Comparison of ENCODE assay signal across 1 cellular context in the genomic region with DNA sequence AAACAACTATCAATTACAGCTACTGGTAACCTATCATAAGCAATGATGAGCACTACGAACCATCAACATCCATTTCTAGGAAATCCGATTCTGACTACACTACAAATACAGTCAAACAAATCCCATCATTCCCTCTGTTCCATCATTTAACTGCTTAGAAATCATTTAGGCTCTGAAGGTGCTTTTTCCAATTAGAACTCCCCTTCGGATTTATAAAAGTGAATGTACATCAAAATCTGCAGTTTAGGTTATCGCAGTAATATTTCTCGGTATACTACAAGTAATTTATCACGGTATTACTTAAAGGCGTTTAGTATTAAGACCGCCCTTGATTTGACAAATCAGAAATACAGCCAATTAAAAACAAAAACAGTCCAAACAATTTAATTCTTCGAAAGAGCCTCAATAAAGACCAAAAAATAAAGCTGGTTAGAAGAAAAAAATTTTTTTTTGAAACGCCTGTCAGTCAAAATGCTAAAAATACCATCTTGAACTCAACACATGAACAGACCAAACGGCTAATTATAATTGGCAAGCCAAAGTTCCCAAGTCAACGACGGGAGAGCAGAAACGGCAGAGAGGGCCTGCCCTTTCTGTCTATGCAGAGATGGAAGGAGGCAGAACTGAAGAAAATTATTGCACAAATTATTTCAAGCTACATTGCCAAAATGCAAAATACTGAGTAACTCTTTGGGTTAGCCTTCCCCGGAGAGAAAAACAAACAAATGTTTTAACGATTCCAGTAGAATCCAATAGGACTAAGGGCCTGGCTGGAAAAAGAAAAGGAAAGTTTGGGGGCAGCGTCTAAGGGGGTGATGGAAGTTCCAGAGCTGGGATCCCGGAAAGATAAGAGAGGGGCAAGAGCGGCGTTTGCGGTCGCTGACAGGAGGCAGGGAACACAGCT.
A peak's percentile ranks its signal among the peaks of the same experiment; 100 is the strongest.
TF ChIP-seq lines count a peak whose summit lies in the region.

No MANE protein-coding gene starts in this region.

TF ChIP-seq in K562, 482 proteins besides CTCF, POLR2A, EP300 and RAD21 (continued from another document and continues in another):
- TF ChIP-seq, protein P1, sequence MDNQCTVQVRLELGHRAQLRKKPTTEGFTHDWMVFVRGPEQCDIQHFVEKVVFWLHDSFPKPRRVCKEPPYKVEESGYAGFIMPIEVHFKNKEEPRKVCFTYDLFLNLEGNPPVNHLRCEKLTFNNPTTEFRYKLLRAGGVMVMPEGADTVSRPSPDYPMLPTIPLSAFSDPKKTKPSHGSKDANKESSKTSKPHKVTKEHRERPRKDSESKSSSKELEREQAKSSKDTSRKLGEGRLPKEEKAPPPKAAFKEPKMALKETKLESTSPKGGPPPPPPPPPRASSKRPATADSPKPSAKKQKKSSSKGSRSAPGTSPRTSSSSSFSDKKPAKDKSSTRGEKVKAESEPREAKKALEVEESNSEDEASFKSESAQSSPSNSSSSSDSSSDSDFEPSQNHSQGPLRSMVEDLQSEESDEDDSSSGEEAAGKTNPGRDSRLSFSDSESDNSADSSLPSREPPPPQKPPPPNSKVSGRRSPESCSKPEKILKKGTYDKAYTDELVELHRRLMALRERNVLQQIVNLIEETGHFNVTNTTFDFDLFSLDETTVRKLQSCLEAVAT (IDR thresholded peaks at IDR 0.05) = peak; percentile 43 to 64; a peak in 1 of 4 replicates
- no peak for TF ChIP-seq TCF3 (CRISPR knock-in tag; IDR thresholded peaks at IDR 0.05)
- TF ChIP-seq, protein P2, sequence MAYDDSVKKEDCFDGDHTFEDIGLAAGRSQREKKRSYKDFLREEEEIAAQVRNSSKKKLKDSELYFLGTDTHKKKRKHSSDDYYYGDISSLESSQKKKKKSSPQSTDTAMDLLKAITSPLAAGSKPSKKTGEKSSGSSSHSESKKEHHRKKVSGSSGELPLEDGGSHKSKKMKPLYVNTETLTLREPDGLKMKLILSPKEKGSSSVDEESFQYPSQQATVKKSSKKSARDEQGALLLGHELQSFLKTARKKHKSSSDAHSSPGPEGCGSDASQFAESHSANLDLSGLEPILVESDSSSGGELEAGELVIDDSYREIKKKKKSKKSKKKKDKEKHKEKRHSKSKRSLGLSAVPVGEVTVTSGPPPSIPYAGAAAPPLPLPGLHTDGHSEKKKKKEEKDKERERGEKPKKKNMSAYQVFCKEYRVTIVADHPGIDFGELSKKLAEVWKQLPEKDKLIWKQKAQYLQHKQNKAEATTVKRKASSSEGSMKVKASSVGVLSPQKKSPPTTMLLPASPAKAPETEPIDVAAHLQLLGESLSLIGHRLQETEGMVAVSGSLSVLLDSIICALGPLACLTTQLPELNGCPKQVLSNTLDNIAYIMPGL (CRISPR knock-in tag; IDR thresholded peaks at IDR 0.05) = no peak
- TF ChIP-seq, protein P3, sequence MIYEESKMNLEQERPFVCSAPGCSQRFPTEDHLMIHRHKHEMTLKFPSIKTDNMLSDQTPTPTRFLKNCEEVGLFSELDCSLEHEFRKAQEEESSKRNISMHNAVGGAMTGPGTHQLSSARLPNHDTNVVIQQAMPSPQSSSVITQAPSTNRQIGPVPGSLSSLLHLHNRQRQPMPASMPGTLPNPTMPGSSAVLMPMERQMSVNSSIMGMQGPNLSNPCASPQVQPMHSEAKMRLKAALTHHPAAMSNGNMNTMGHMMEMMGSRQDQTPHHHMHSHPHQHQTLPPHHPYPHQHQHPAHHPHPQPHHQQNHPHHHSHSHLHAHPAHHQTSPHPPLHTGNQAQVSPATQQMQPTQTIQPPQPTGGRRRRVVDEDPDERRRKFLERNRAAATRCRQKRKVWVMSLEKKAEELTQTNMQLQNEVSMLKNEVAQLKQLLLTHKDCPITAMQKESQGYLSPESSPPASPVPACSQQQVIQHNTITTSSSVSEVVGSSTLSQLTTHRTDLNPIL (CRISPR knock-in tag; IDR thresholded peaks at IDR 0.05) = no peak
- TF ChIP-seq, protein P4, sequence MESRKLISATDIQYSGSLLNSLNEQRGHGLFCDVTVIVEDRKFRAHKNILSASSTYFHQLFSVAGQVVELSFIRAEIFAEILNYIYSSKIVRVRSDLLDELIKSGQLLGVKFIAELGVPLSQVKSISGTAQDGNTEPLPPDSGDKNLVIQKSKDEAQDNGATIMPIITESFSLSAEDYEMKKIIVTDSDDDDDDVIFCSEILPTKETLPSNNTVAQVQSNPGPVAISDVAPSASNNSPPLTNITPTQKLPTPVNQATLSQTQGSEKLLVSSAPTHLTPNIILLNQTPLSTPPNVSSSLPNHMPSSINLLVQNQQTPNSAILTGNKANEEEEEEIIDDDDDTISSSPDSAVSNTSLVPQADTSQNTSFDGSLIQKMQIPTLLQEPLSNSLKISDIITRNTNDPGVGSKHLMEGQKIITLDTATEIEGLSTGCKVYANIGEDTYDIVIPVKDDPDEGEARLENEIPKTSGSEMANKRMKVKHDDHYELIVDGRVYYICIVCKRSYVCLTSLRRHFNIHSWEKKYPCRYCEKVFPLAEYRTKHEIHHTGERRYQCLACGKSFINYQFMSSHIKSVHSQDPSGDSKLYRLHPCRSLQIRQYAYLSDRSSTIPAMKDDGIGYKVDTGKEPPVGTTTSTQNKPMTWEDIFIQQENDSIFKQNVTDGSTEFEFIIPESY (CRISPR knock-in tag; IDR thresholded peaks at IDR 0.05) = no peak
- TF ChIP-seq KLF16 (IDR thresholded peaks at IDR 0.05) = no peak
- TF ChIP-seq NCOA1 (IDR thresholded peaks at IDR 0.05; ENCODE audit: low read depth) = no peak
- no peak for TF ChIP-seq CXXC5 (CRISPR knock-in tag; IDR thresholded peaks at IDR 0.05)
- TF ChIP-seq, protein P5, sequence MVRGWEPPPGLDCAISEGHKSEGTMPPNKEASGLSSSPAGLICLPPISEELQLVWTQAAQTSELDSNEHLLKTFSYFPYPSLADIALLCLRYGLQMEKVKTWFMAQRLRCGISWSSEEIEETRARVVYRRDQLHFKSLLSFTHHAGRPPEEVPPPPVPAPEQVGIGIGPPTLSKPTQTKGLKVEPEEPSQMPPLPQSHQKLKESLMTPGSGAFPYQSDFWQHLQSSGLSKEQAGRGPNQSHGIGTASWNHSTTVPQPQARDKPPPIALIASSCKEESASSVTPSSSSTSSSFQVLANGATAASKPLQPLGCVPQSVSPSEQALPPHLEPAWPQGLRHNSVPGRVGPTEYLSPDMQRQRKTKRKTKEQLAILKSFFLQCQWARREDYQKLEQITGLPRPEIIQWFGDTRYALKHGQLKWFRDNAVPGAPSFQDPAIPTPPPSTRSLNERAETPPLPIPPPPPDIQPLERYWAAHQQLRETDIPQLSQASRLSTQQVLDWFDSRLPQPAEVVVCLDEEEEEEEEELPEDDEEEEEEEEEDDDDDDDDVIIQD (CRISPR knock-in tag; IDR thresholded peaks at IDR 0.05) = no peak
- TF ChIP-seq JUND (IDR thresholded peaks at IDR 0.05; ENCODE audit: borderline replicate concordance, low read depth, low read length) = no peak
- TF ChIP-seq JUND (tag; IDR thresholded peaks at IDR 0.05; ENCODE audit: borderline replicate concordance, low read depth, low read length) = no peak
- TF ChIP-seq RBM22 (IDR thresholded peaks at IDR 0.05; ENCODE audit: low read depth, low read length, poor library complexity, severe bottlenecking) = no peak
- TF ChIP-seq POLR2H (tag; IDR thresholded peaks at IDR 0.05; ENCODE audit: low read depth) = peak; percentile 60
- TF ChIP-seq MXI1 (IDR thresholded peaks at IDR 0.05; ENCODE audit: low read depth, low read length) = no peak
- no peak for TF ChIP-seq ZSCAN29 (IDR thresholded peaks at IDR 0.05)
- TF ChIP-seq ZNF3 (CRISPR knock-in tag; IDR thresholded peaks at IDR 0.05) = 0 out of 2 replicates have a peak, but pooled peaks have one; percentile 43
- TF ChIP-seq PPARD (CRISPR knock-in tag; IDR thresholded peaks at IDR 0.05) = no peak
- TF ChIP-seq, protein P6, sequence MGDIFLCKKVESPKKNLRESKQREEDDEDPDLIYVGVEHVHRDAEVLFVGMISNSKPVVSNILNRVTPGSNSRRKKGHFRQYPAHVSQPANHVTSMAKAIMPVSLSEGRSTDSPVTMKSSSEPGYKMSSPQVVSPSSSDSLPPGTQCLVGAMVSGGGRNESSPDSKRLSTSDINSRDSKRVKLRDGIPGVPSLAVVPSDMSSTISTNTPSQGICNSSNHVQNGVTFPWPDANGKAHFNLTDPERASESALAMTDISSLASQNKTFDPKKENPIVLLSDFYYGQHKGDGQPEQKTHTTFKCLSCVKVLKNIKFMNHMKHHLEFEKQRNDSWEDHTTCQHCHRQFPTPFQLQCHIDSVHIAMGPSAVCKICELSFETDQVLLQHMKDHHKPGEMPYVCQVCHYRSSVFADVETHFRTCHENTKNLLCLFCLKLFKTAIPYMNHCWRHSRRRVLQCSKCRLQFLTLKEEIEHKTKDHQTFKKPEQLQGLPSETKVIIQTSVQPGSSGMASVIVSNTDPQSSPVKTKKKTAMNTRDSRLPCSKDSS (IDR thresholded peaks at IDR 0.05; ENCODE audit: low read depth, partially characterized antibody) = no peak
- TF ChIP-seq FOXA3 (CRISPR knock-in tag; conservative IDR thresholded peaks at IDR 0.05 in 1 of 2, IDR thresholded peaks at IDR 0.05 in 1 of 2) = no peak
- TF ChIP-seq POLR3A (IDR thresholded peaks at IDR 0.05; ENCODE audit: borderline replicate concordance, extremely low read depth, insufficient read depth, insufficient read length) = no peak
- TF ChIP-seq SMARCA4 (IDR thresholded peaks at IDR 0.05) = peak; percentile 41; the same call in 1 of the 2 replicates
- TF ChIP-seq HNRNPH1 (optimal IDR thresholded peaks at IDR 0.05; ENCODE audit: low read depth, low read length) = no peak
- no peak for TF ChIP-seq BCOR (IDR thresholded peaks at IDR 0.05)
- TF ChIP-seq, protein P7, sequence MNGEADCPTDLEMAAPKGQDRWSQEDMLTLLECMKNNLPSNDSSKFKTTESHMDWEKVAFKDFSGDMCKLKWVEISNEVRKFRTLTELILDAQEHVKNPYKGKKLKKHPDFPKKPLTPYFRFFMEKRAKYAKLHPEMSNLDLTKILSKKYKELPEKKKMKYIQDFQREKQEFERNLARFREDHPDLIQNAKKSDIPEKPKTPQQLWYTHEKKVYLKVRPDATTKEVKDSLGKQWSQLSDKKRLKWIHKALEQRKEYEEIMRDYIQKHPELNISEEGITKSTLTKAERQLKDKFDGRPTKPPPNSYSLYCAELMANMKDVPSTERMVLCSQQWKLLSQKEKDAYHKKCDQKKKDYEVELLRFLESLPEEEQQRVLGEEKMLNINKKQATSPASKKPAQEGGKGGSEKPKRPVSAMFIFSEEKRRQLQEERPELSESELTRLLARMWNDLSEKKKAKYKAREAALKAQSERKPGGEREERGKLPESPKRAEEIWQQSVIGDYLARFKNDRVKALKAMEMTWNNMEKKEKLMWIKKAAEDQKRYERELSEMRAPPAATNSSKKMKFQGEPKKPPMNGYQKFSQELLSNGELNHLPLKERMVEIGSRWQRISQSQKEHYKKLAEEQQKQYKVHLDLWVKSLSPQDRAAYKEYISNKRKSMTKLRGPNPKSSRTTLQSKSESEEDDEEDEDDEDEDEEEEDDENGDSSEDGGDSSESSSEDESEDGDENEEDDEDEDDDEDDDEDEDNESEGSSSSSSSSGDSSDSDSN (IDR thresholded peaks at IDR 0.05; ENCODE audit: borderline replicate concordance in 1 of 2, low read depth in 2 of 2, low read length in 2 of 2) = peak in 1 of 2 experiments; percentile 3; a peak in 1 of 4 replicates
- TF ChIP-seq NFIX (CRISPR knock-in tag; IDR thresholded peaks at IDR 0.05; ENCODE audit: low read depth) = no peak
- TF ChIP-seq ZNF584 (CRISPR knock-in tag; IDR thresholded peaks at IDR 0.05; ENCODE audit: low read depth) = no peak
- TF ChIP-seq ZNF445 (CRISPR knock-in tag; IDR thresholded peaks at IDR 0.05; ENCODE audit: low read depth) = no peak
- no peak for TF ChIP-seq MTF1 (CRISPR knock-in tag; IDR thresholded peaks at IDR 0.05; ENCODE audit: borderline replicate concordance)
- no peak for TF ChIP-seq ZSCAN32 (CRISPR knock-in tag; IDR thresholded peaks at IDR 0.05)
- TF ChIP-seq ZNF253 (CRISPR knock-in tag; conservative IDR thresholded peaks at IDR 0.05) = no peak
- no peak for TF ChIP-seq EP400 (IDR thresholded peaks at IDR 0.05)
- TF ChIP-seq PURB (CRISPR knock-in tag; IDR thresholded peaks at IDR 0.05; ENCODE audit: low read depth) = no peak
- TF ChIP-seq ZNF23 (CRISPR knock-in tag; IDR thresholded peaks at IDR 0.05) = no peak
- TF ChIP-seq CHD1 (IDR thresholded peaks at IDR 0.05; ENCODE audit: low read length) = peak; percentile 61
- TF ChIP-seq ZNF282 (CRISPR knock-in tag; IDR thresholded peaks at IDR 0.05) = no peak
- TF ChIP-seq SP2 (IDR thresholded peaks at IDR 0.05; ENCODE audit: extremely low read depth, low read depth, low read length, poor library complexity, severe bottlenecking) = no peak
- no peak for TF ChIP-seq ZNF354B (CRISPR knock-in tag; IDR thresholded peaks at IDR 0.05)
- TF ChIP-seq CSDE1 (IDR thresholded peaks at IDR 0.05) = no peak
- TF ChIP-seq RBBP5 (IDR thresholded peaks at IDR 0.05; ENCODE audit: borderline replicate concordance, insufficient read depth, low read length, poor library complexity, severe bottlenecking) = no peak
- no peak for TF ChIP-seq MTA1 (IDR thresholded peaks at IDR 0.05; ENCODE audit: borderline replicate concordance)
- TF ChIP-seq ILK (tag; IDR thresholded peaks at IDR 0.05; ENCODE audit: borderline replicate concordance, low read depth) = no peak
- TF ChIP-seq CEBPG (CRISPR knock-in tag; IDR thresholded peaks at IDR 0.05) = no peak
- 0 out of 4 replicates have a peak, but pooled peaks of 1 of the 2 experiments have one; percentile 21 for TF ChIP-seq CEBPG (tag; conservative IDR thresholded peaks at IDR 0.05 in 1 of 2, IDR thresholded peaks at IDR 0.05 in 1 of 2)
- TF ChIP-seq, protein P8, sequence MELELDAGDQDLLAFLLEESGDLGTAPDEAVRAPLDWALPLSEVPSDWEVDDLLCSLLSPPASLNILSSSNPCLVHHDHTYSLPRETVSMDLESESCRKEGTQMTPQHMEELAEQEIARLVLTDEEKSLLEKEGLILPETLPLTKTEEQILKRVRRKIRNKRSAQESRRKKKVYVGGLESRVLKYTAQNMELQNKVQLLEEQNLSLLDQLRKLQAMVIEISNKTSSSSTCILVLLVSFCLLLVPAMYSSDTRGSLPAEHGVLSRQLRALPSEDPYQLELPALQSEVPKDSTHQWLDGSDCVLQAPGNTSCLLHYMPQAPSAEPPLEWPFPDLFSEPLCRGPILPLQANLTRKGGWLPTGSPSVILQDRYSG (tag; conservative IDR thresholded peaks at IDR 0.05; ENCODE audit: low read depth) = no peak
- TF ChIP-seq EWSR1 (IDR thresholded peaks at IDR 0.05; ENCODE audit: borderline replicate concordance, low read depth, partially characterized antibody) = no peak
- TF ChIP-seq HDGF (IDR thresholded peaks at IDR 0.05) = no peak
- no peak for TF ChIP-seq TCFL5 (CRISPR knock-in tag; conservative IDR thresholded peaks at IDR 0.05)
- no peak for TF ChIP-seq SIN3B (IDR thresholded peaks at IDR 0.05; ENCODE audit: low read depth)
- peak; percentile 28 for TF ChIP-seq KDM5B (IDR thresholded peaks at IDR 0.05; ENCODE audit: insufficient replicate concordance, low read depth, low read length)
- TF ChIP-seq E2F3 (CRISPR knock-in tag; IDR thresholded peaks at IDR 0.05) = no peak
- no peak for TF ChIP-seq PML (IDR thresholded peaks at IDR 0.05; ENCODE audit: low read length)
- TF ChIP-seq ZNF766 (CRISPR knock-in tag; conservative IDR thresholded peaks at IDR 0.05) = no peak
- no peak for TF ChIP-seq NFE2 (IDR thresholded peaks at IDR 0.05; ENCODE audit: low read depth)
- TF ChIP-seq ZNF133 (CRISPR knock-in tag; IDR thresholded peaks at IDR 0.05) = no peak
- TF ChIP-seq CREB1 (IDR thresholded peaks at IDR 0.05) = no peak
- TF ChIP-seq CREB1 (CRISPR knock-in tag; IDR thresholded peaks at IDR 0.05) = no peak
- TF ChIP-seq, protein P9, sequence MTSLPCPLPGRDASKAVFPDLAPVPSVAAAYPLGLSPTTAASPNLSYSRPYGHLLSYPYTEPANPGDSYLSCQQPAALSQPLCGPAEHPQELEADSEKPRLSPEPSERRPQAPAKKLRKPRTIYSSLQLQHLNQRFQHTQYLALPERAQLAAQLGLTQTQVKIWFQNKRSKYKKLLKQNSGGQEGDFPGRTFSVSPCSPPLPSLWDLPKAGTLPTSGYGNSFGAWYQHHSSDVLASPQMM (CRISPR knock-in tag; IDR thresholded peaks at IDR 0.05) = no peak
- TF ChIP-seq SMAD4 (CRISPR knock-in tag; conservative IDR thresholded peaks at IDR 0.05) = no peak
